Comparison of ENCODE assay signal across 8 cellular contexts in genomic region chr12:69639400-69640016, GRCh38. TPM values are rescaled to one million over a fixed set of nuclear protein-coding genes. Genes with fewer than 3 reads are reported as not detected.
DNase-seq lines count a peak whose midpoint lies in the region; ATAC-seq and TF ChIP-seq lines count a peak whose summit lies in the region.

No MANE protein-coding gene starts in this region.

- ATAC-seq in HG02642 (IDR thresholded peaks at IDR 0.05; ENCODE audit: poor library complexity, unreplicated experiment), result peak; percentile 82

- TF ChIP-seq CTCF in VCaP (conservative IDR thresholded peaks at IDR 0.05), result peak; percentile 93
- peak; percentile 94 for TF ChIP-seq CTCF in kidney epithelial cell (IDR thresholded peaks at IDR 0.05; ENCODE audit: insufficient read depth, low read length, poor library complexity, severe bottlenecking)

- DNase-seq in SKM-1 treated with dmso at 0.1 percent for 144 hours (lab: John Stamatoyannopoulos, UW; ENCODE audit: unreplicated experiment) (peak; percentile 16), SKM-1 (lab: John Stamatoyannopoulos, UW; ENCODE audit: unreplicated experiment) (no peak), NCI-H1105 treated with DMSO at 0.1 percent for 48 hours (lab: John Stamatoyannopoulos, UW) (peak; percentile 42), T47D (ENCODE audit: low read depth in 1 of 2, low spot score in 1 of 2) (peak; percentile 73 to 83), kidney epithelial cell (ENCODE audit: low read depth) (peak; percentile 9)
- peak; percentile 39 to 57 for DNase-seq in stimulated activated CD4-positive, alpha-beta T cell treated with anti-CD3 and anti-CD28 coated beads, Interleukin-4, amount 100 ng/mL, for 4 hours

- no peaks in the 10 kb centered on the region for H3K36me3 ChIP-seq in kidney epithelial cell (ENCODE audit: control insufficient read depth, insufficient read depth, low read length)

- H3K4me3 ChIP-seq in kidney epithelial cell (ENCODE audit: low read depth, low read length), result no peak overlapping the region

- in situ Hi-C loops in T47D (cut with HindIII; ENCODE audit: low pct_unique_long_range_greater_than_20kb, low sequenced_read_pairs), result no loop called here

- H3K27me3 ChIP-seq in kidney epithelial cell (ENCODE audit: control insufficient read depth, insufficient read depth, low read length), result no peaks in the 10 kb centered on the region

- no peak overlapping the region for H3K27ac ChIP-seq in VCaP

RNA-seq across cellular contexts. Expression of gene LRRC10, which starts 28.8 kb away (rescaled TPM):
- not detected in 2 replicates for total RNA-seq in kidney epithelial cell

RNA-seq across cellular contexts. Expression of gene CCT2, which starts 54.2 kb away (rescaled TPM):
- total RNA-seq in kidney epithelial cell, result 212 and 224 TPM in 2 replicates

RNA-seq across cellular contexts. Expression of gene BEST3, which starts 59.6 kb away (rescaled TPM):
- total RNA-seq in kidney epithelial cell, result 0.14 and 1.6 TPM in 2 replicates
